In the genomic region with DNA sequence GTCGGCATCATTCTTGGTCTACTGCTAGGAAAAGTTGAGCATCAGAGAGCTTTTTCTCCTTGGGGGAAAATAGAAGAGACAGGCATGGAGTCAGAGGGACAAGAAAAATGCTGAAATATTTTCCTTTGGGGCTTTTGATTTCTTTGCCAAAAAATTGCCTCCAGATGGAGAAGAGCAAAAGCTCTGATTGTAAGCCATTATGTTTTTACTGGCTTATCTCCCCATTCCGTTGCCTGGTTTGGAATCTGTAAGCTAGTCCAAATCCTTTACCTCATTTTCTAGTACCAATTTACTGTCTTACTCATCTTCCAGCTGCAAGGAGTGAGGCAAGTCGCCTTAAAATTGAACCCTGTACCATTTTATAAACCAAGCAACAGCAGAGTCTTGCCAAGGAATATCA, we compare ENCODE assay signal across 24 cellular contexts. TPM values are rescaled to one million over a fixed set of nuclear protein-coding genes. Genes with fewer than 3 reads are reported as not detected.
DNase-seq lines count a peak whose midpoint lies in the region; ATAC-seq and TF ChIP-seq lines count a peak whose summit lies in the region.
"Had no signal": no experiment of that assay in that cellular context is flagged by ENCODE, and none has a peak within 500 bp of the region (broad histone marks: within the 10 kb centered on the region; RNA-seq: fewer than 3 reads in every experiment).

No MANE protein-coding gene starts in this region.

- no peaks in the 10 kb centered on the region for H3K9me2 ChIP-seq in hepatocyte (replicated peaks; ENCODE audit: insufficient read depth)

- in situ Hi-C loops in mammary epithelial cell (cut with MboI; ENCODE audit: low sequenced_read_pairs in 2 of 2), result no loop called here

- H3K4me2 ChIP-seq in mammary epithelial cell (ENCODE audit: insufficient read depth, low read depth, low read length) (no peak overlapping the region), hepatocyte (peak overlapping the region; percentile 55), neural progenitor cell (no peak overlapping the region)
- H3K4me2 ChIP-seq: BLaER1 treated with 17β-estradiol and CSF1 and Interleukin-3, amounts not matched to agents 10 nM and 100 nM had no signal

- no peaks in the 10 kb centered on the region for H4K20me1 ChIP-seq in mammary epithelial cell (ENCODE audit: insufficient read depth, low read length)
- H4K20me1 ChIP-seq in hepatocyte (ENCODE audit: insufficient read depth, poor library complexity, severe bottlenecking), result peaks cover 4% of the 10 kb centered on the region
- peaks cover 12% of the 10 kb centered on the region for H4K20me1 ChIP-seq in neural progenitor cell (ENCODE audit: low read depth)

- H3K79me2 ChIP-seq in mammary epithelial cell (ENCODE audit: insufficient read depth, low read length) (peaks cover 83% of the 10 kb centered on the region), hepatocyte (peaks cover 64% of the 10 kb centered on the region), neural progenitor cell (ENCODE audit: low read depth) (peaks cover 20% of the 10 kb centered on the region)

- no peaks in the 10 kb centered on the region for H3K9me3 ChIP-seq in mammary epithelial cell (replicated peaks; ENCODE audit: insufficient read depth, low read length)
- H3K9me3 ChIP-seq in hepatocyte (ENCODE audit: low read depth), result no peaks in the 10 kb centered on the region
- no peaks in the 10 kb centered on the region for H3K9me3 ChIP-seq in neural progenitor cell (ENCODE audit: low read depth)
- H3K9me3 ChIP-seq: BLaER1 treated with 17β-estradiol and CSF1 and Interleukin-3, amounts not matched to agents 10 nM and 100 nM had no signal

- H3K4me3 ChIP-seq in mammary epithelial cell (replicated peaks in 1 of 3; ENCODE audit: insufficient read depth in 1 of 3, low read depth in 2 of 3, low read length in 3 of 3) (no peak overlapping the region), hepatocyte (no peak overlapping the region), neural progenitor cell (no peak overlapping the region)
- H3K4me3 ChIP-seq: BLaER1 treated with 17β-estradiol and CSF1 and Interleukin-3, amounts not matched to agents 10 nM and 100 nM; skin epidermis had no signal

- intact Hi-C loops in MCF 10A (cut with micrococcal nuclease), result no loop called here
- intact Hi-C loops in mammary epithelial cell (cut with micrococcal nuclease), result no loop called here

- no peak for TF ChIP-seq CTCF in MCF 10A (IDR thresholded peaks at IDR 0.05; ENCODE audit: unreplicated experiment)
- no peak for TF ChIP-seq CTCF in mammary epithelial cell (conservative IDR thresholded peaks at IDR 0.05 in 1 of 2, IDR thresholded peaks at IDR 0.05 in 1 of 2; ENCODE audit: extremely low read depth in 1 of 2, insufficient read depth in 1 of 2, low read depth in 1 of 2, low read length in 2 of 2)
- no peak for TF ChIP-seq CTCF in hepatocyte (IDR thresholded peaks at IDR 0.05; ENCODE audit: poor library complexity)
- TF ChIP-seq CTCF in type B pancreatic cell (conservative IDR thresholded peaks at IDR 0.05), result no peak
- no peak for TF ChIP-seq CTCF in neural progenitor cell (IDR thresholded peaks at IDR 0.05)

- H3K27ac Mint-ChIP-seq in MCF 10A (ENCODE audit: low read depth, unreplicated experiment), result peak overlapping the region; percentile 49
- H3K27ac Mint-ChIP-seq in type B pancreatic cell, result peak overlapping the region; percentile 25
- H3K27ac Mint-ChIP-seq in neural progenitor cell, result no peak overlapping the region
- no peak overlapping the region for H3K27ac Mint-ChIP-seq in activated CD4-positive, alpha-beta memory T cell treated with anti-CD3 and anti-CD28 coated beads, Interleukin-2, amount 10 ng/mL, durations not matched to agents 7 days and 5 days
- H3K27ac Mint-ChIP-seq: activated CD4-positive, alpha-beta T cell treated with anti-CD3 and anti-CD28 coated beads for 36 hours; activated naive CD8-positive, alpha-beta T cell treated with anti-CD3 and anti-CD28 coated beads for 36 hours; dendritic cell treated with granulocyte-macrophage colony-stimulating factor and Interleukin-4, amounts not matched to agents 40 ng/mL and 50 ng/mL, for 4 days; natural killer cell treated with Interleukin-12 subunit alpha and Interleukin-12 subunit beta and Interleukin-15 and Interleukin-18, amount 100 ng/mL, for 72 hours; stimulated activated naive CD8-positive, alpha-beta T cell treated with anti-CD3 and anti-CD28 coated beads, Interleukin-15, Interleukin-2, amounts not matched to agents 100 ng/mL and 50 ng/mL, for 24 hours had no signal

- no TSS peak for BruUV-seq in MCF 10A (replicated peaks; lab: Mats Ljungman, UMichigan)
- no TSS peak for BruUV-seq in mammary epithelial cell (replicated peaks; lab: Mats Ljungman, UMichigan)

- H3K36me3 ChIP-seq in mammary epithelial cell (ENCODE audit: insufficient read depth, low read length), result peaks cover 11% of the 10 kb centered on the region
- no peaks in the 10 kb centered on the region for H3K36me3 ChIP-seq in hepatocyte (replicated peaks; ENCODE audit: insufficient read depth, low read depth)
- no peaks in the 10 kb centered on the region for H3K36me3 ChIP-seq in neural progenitor cell

- no peaks in the 10 kb centered on the region for H3F3A ChIP-seq in neural progenitor cell (ENCODE audit: low read depth)

- no peaks in the 10 kb centered on the region for H3K9me3 Mint-ChIP-seq in MCF 10A (ENCODE audit: unreplicated experiment)
- H3K9me3 Mint-ChIP-seq in type B pancreatic cell, result no peaks in the 10 kb centered on the region
- H3K9me3 Mint-ChIP-seq in neural progenitor cell, result no peaks in the 10 kb centered on the region
- no peaks in the 10 kb centered on the region for H3K9me3 Mint-ChIP-seq in activated CD4-positive, alpha-beta memory T cell treated with anti-CD3 and anti-CD28 coated beads, Interleukin-2, amount 10 ng/mL, durations not matched to agents 7 days and 5 days
- H3K9me3 Mint-ChIP-seq: activated naive CD8-positive, alpha-beta T cell treated with anti-CD3 and anti-CD28 coated beads for 36 hours; dendritic cell treated with granulocyte-macrophage colony-stimulating factor and Interleukin-4, amounts not matched to agents 40 ng/mL and 50 ng/mL, for 4 days; natural killer cell treated with Interleukin-12 subunit alpha and Interleukin-12 subunit beta and Interleukin-15 and Interleukin-18, amount 100 ng/mL, for 72 hours; stimulated activated naive CD8-positive, alpha-beta T cell treated with anti-CD3 and anti-CD28 coated beads, Interleukin-15, Interleukin-2, amounts not matched to agents 100 ng/mL and 50 ng/mL, for 24 hours had no signal

- H3K27me3 Mint-ChIP-seq in MCF 10A (ENCODE audit: insufficient read depth, unreplicated experiment), result no peaks in the 10 kb centered on the region
- no peaks in the 10 kb centered on the region for H3K27me3 Mint-ChIP-seq in type B pancreatic cell
- no peaks in the 10 kb centered on the region for H3K27me3 Mint-ChIP-seq in neural progenitor cell (ENCODE audit: insufficient read depth, low read depth)
- H3K27me3 Mint-ChIP-seq in activated CD4-positive, alpha-beta memory T cell treated with anti-CD3 and anti-CD28 coated beads, Interleukin-2, amount 10 ng/mL, durations not matched to agents 7 days and 5 days, result no peaks in the 10 kb centered on the region
- H3K27me3 Mint-ChIP-seq: activated CD4-positive, alpha-beta T cell treated with anti-CD3 and anti-CD28 coated beads for 36 hours; activated naive CD8-positive, alpha-beta T cell treated with anti-CD3 and anti-CD28 coated beads for 36 hours; dendritic cell treated with granulocyte-macrophage colony-stimulating factor and Interleukin-4, amounts not matched to agents 40 ng/mL and 50 ng/mL, for 4 days; natural killer cell treated with Interleukin-12 subunit alpha and Interleukin-12 subunit beta and Interleukin-15 and Interleukin-18, amount 100 ng/mL, for 72 hours; stimulated activated naive CD8-positive, alpha-beta T cell treated with anti-CD3 and anti-CD28 coated beads, Interleukin-15, Interleukin-2, amounts not matched to agents 100 ng/mL and 50 ng/mL, for 24 hours had no signal

- peaks cover 50% of the 10 kb centered on the region for H3K4me1 Mint-ChIP-seq in MCF 10A (ENCODE audit: insufficient read depth, unreplicated experiment)
- H3K4me1 Mint-ChIP-seq in type B pancreatic cell (ENCODE audit: unreplicated experiment), result peaks cover 48% of the 10 kb centered on the region
- peaks cover 10% of the 10 kb centered on the region for H3K4me1 Mint-ChIP-seq in neural progenitor cell
- no peaks in the 10 kb centered on the region for H3K4me1 Mint-ChIP-seq in activated CD4-positive, alpha-beta memory T cell treated with anti-CD3 and anti-CD28 coated beads, Interleukin-2, amount 10 ng/mL, durations not matched to agents 7 days and 5 days

- dilution Hi-C loops in mammary epithelial cell (cut with HindIII; ENCODE audit: low sequenced_read_pairs), result no loop called here

- 7% methylated on average over 3 of the region's 3 CpGs for whole genome bisulfite sequencing in mammary epithelial cell (ENCODE audit: low coverage, missing lambda C conversion rate)
- WGBS in hepatocyte (ENCODE audit: low lambda C conversion rate, missing lambda C conversion rate), result 76% methylated on average over 3 of the region's 3 CpGs

- no peak overlapping the region for H3K9ac ChIP-seq in mammary epithelial cell (ENCODE audit: insufficient read depth, low read length)
- H3K9ac ChIP-seq in neural progenitor cell, result no peak overlapping the region
- H3K9ac ChIP-seq: BLaER1 treated with 17β-estradiol and CSF1 and Interleukin-3, amounts not matched to agents 10 nM and 100 nM had no signal

- H3K4me3 Mint-ChIP-seq in MCF 10A (ENCODE audit: unreplicated experiment) (no peak overlapping the region), type B pancreatic cell (no peak overlapping the region), neural progenitor cell (no peak overlapping the region)
- no peak overlapping the region for H3K4me3 Mint-ChIP-seq in activated CD4-positive, alpha-beta memory T cell treated with anti-CD3 and anti-CD28 coated beads, Interleukin-2, amount 10 ng/mL, durations not matched to agents 7 days and 5 days
- H3K4me3 Mint-ChIP-seq: activated CD4-positive, alpha-beta T cell treated with anti-CD3 and anti-CD28 coated beads for 36 hours; activated naive CD8-positive, alpha-beta T cell treated with anti-CD3 and anti-CD28 coated beads for 36 hours; dendritic cell treated with granulocyte-macrophage colony-stimulating factor and Interleukin-4, amounts not matched to agents 40 ng/mL and 50 ng/mL, for 4 days; natural killer cell treated with Interleukin-12 subunit alpha and Interleukin-12 subunit beta and Interleukin-15 and Interleukin-18, amount 100 ng/mL, for 72 hours; stimulated activated naive CD8-positive, alpha-beta T cell treated with anti-CD3 and anti-CD28 coated beads, Interleukin-15, Interleukin-2, amounts not matched to agents 100 ng/mL and 50 ng/mL, for 24 hours had no signal

- H3K27me3 ChIP-seq in mammary epithelial cell (ENCODE audit: insufficient read depth, low read length) (no peaks in the 10 kb centered on the region), hepatocyte (no peaks in the 10 kb centered on the region), neural progenitor cell (no peaks in the 10 kb centered on the region)
- H3K27me3 ChIP-seq: BLaER1 treated with 17β-estradiol and CSF1 and Interleukin-3, amounts not matched to agents 10 nM and 100 nM; brain microvascular endothelial cell had no signal

- POLR2A ChIA-PET in MCF 10A (lab: Yijun Ruan, JAX), result interaction anchor here (0.7 to 3.5 kb wide), 8 partner anchors 11 to 25 kb away, joined by 3 to 24 read pairs (median 4); a partner anchor contains a TSS
- POLR2A ChIA-PET in activated CD4-positive, alpha-beta memory T cell treated with anti-CD3 and anti-CD28 coated beads, Interleukin-2, amount 10 ng/mL, durations not matched to agents 7 days and 5 days (lab: Charles Lee), result no interaction called here

- H3K4me1 ChIP-seq in mammary epithelial cell (ENCODE audit: insufficient read depth, low read length), result peaks cover 63% of the 10 kb centered on the region
- peaks cover 42% of the 10 kb centered on the region for H3K4me1 ChIP-seq in hepatocyte (ENCODE audit: insufficient read depth)
- H3K4me1 ChIP-seq in neural progenitor cell, result peaks cover 10% of the 10 kb centered on the region

- no peak for DNase-seq in MCF 10A (ENCODE audit: unreplicated experiment)
- no peak for DNase-seq in mammary epithelial cell
- DNase-seq in dedifferentiated amniotic fluid mesenchymal stem cell (ENCODE audit: extremely low spot score), result peak; percentile 28
- DNase-seq in hepatocyte (ENCODE audit: low spot score), result no peak
- no peak for DNase-seq in type B pancreatic cell (ENCODE audit: extremely low spot score, unreplicated experiment)
- DNase-seq in neural progenitor cell (ENCODE audit: low spot score), result no peak
- DNase-seq in activated CD4-positive, alpha-beta memory T cell treated with anti-CD3 and anti-CD28 coated beads, Interleukin-2, amount 10 ng/mL, durations not matched to agents 7 days and 5 days, result no peak
- DNase-seq: activated CD4-positive, alpha-beta T cell treated with anti-CD3 and anti-CD28 coated beads for 36 hours; activated naive CD8-positive, alpha-beta T cell treated with anti-CD3 and anti-CD28 coated beads for 36 hours; brain microvascular endothelial cell; left cardiac atrium; MM.1S; NCI-H1436 treated with DMSO at 0.1 percent for 48 hours; NCI-H2171 treated with DMSO at 0.1 percent for 48 hours; posterior cingulate gyrus had no signal

- CTCF ChIA-PET in MCF 10A (lab: Yijun Ruan, JAX) (interaction anchor here (1.1 to 1.8 kb wide), 2 partner anchors 29 to 180 kb away, joined by 3 to 4 read pairs; no protein-coding TSS in a partner anchor), mammary epithelial cell (lab: Charles Lee; ENCODE audit: low non-redundant PET) (no interaction called here)
- CTCF ChIA-PET in activated CD4-positive, alpha-beta memory T cell treated with anti-CD3 and anti-CD28 coated beads, Interleukin-2, amount 10 ng/mL, durations not matched to agents 7 days and 5 days (lab: Charles Lee), result no interaction called here

- no peak overlapping the region for H3K27ac ChIP-seq in mammary epithelial cell (ENCODE audit: insufficient read depth, low read depth, low read length)
- peak overlapping the region; percentile 84 for H3K27ac ChIP-seq in hepatocyte
- no peak overlapping the region for H3K27ac ChIP-seq in neural progenitor cell
- H3K27ac ChIP-seq: 22Rv1; BLaER1 treated with 17β-estradiol and CSF1 and Interleukin-3, amounts not matched to agents 10 nM and 100 nM; brain microvascular endothelial cell had no signal

- H3K36me3 Mint-ChIP-seq in MCF 10A (ENCODE audit: insufficient read depth, unreplicated experiment), result peaks cover 44% of the 10 kb centered on the region
- H3K36me3 Mint-ChIP-seq in type B pancreatic cell, result peaks cover 16% of the 10 kb centered on the region
- H3K36me3 Mint-ChIP-seq in neural progenitor cell, result peaks cover 10% of the 10 kb centered on the region
- H3K36me3 Mint-ChIP-seq in activated CD4-positive, alpha-beta memory T cell treated with anti-CD3 and anti-CD28 coated beads, Interleukin-2, amount 10 ng/mL, durations not matched to agents 7 days and 5 days (ENCODE audit: low read depth), result peaks cover 23% of the 10 kb centered on the region
- H3K36me3 Mint-ChIP-seq: natural killer cell treated with Interleukin-12 subunit alpha and Interleukin-12 subunit beta and Interleukin-15 and Interleukin-18, amount 100 ng/mL, for 72 hours had no signal

- no peak for ATAC-seq in HG02840 (IDR thresholded peaks at IDR 0.05; ENCODE audit: low FRiP score, unreplicated experiment)
- ATAC-seq: activated CD4-positive, alpha-beta T cell treated with anti-CD3 and anti-CD28 coated beads for 36 hours; natural killer cell treated with Interleukin-12 subunit alpha and Interleukin-12 subunit beta and Interleukin-15 and Interleukin-18, amount 100 ng/mL, for 72 hours had no signal

- H2AFZ ChIP-seq in mammary epithelial cell (ENCODE audit: low read depth, low read length) (no peak overlapping the region), hepatocyte (no peak overlapping the region), neural progenitor cell (replicated peaks) (no peak overlapping the region)

RNA-seq across cellular contexts. Expression of a gene that starts 23.3 kb away (rescaled TPM):
- total RNA-seq in MCF 10A (2022) (70.4 and 73.3 TPM in 2 replicates), mammary epithelial cell (100 to 1,000 TPM in 1 of 2 donors, 10 to 100 TPM in 1; 49.7 to 132 TPM), hepatocyte (16.5 and 22.3 TPM in 2 replicates), type B pancreatic cell (ENCODE audit: low replicate concordance) (69.9 and 142 TPM in 2 replicates), neural progenitor cell (ENCODE audit: low replicate concordance) (2.4 and 7.7 TPM in 2 replicates)
- polyA plus RNA-seq in mammary epithelial cell (108 TPM), hepatocyte (41.3 and 46.9 TPM in 2 replicates)
- polyA minus RNA-seq in mammary epithelial cell, result 169 TPM
- 10 to 100 TPM; 25.4 to 29.8 TPM for total RNA-seq in activated CD4-positive, alpha-beta memory T cell treated with anti-CD3 and anti-CD28 coated beads, Interleukin-2, amount 10 ng/mL, durations not matched to agents 7 days and 5 days

RNA-seq across cellular contexts. Expression of a gene that starts 43.9 kb away (rescaled TPM):
- total RNA-seq in MCF 10A (2022), result not detected in 2 replicates
- total RNA-seq in mammary epithelial cell, result not detected
- not detected for polyA plus RNA-seq in mammary epithelial cell
- polyA minus RNA-seq in mammary epithelial cell, result not detected
- total RNA-seq in hepatocyte, result not detected in 2 replicates
- polyA plus RNA-seq in hepatocyte, result not detected in 2 replicates
- total RNA-seq in type B pancreatic cell (ENCODE audit: low replicate concordance), result not detected in 2 replicates
- 0.25 TPM in 1 of 2 replicates, not detected in the other for total RNA-seq in neural progenitor cell (ENCODE audit: low replicate concordance)
- total RNA-seq in activated CD4-positive, alpha-beta memory T cell treated with anti-CD3 and anti-CD28 coated beads, Interleukin-2, amount 10 ng/mL, durations not matched to agents 7 days and 5 days, result not detected
- total RNA-seq: activated naive CD8-positive, alpha-beta T cell treated with anti-CD3 and anti-CD28 coated beads for 36 hours; glomerular endothelial cell; left cardiac atrium; natural killer cell treated with Interleukin-12 subunit alpha and Interleukin-12 subunit beta and Interleukin-15 and Interleukin-18, amount 100 ng/mL, for 72 hours; ureter had no signal

Comparison
In these comparisons a context has a peak if more than half of its experiments do, and no peak if none do; other contexts are left out.
1. H3K27ac Mint-ChIP-seq: peak in MCF 10A (single experiment) and type B pancreatic cell (single experiment); none in neural progenitor cell (single experiment) and activated CD4-positive, alpha-beta memory T cell treated with anti-CD3 and anti-CD28 coated beads, Interleukin-2, amount 10 ng/mL, durations not matched to agents 7 days and 5 days (single experiment).